8 cellular contexts compared by ENCODE assay signal in genomic region chr19:16571283-16571682, GRCh38. TPM values are rescaled to one million over a fixed set of nuclear protein-coding genes. Genes with fewer than 3 reads are reported as not detected.
DNase-seq lines count a peak whose midpoint lies in the region; ATAC-seq, FAIRE-seq and TF ChIP-seq lines count a peak whose summit lies in the region.

No MANE protein-coding gene starts in this region.

- peak overlapping the region; percentile 76 to 90 (median 80) for H3K4me3 ChIP-seq in H1 (ENCODE audit: extremely low read depth in 1 of 4, insufficient read depth in 2 of 4, low read depth in 3 of 4, low read length in 4 of 4)

- no peak for TF ChIP-seq EP300 in H1 (IDR thresholded peaks at IDR 0.05; ENCODE audit: borderline replicate concordance in 1 of 2, low read depth in 2 of 2, low read length in 2 of 2)

- H3K4me3 Mint-ChIP-seq in activated T-cell treated with anti-CD3 and anti-CD28 coated beads, Interleukin-2, amount 50 U/mL, for 24 hours, result peak overlapping the region; percentile 88
- peak overlapping the region; percentile 81 for H3K4me3 Mint-ChIP-seq in neural crest cell

- POLR2A ChIA-PET in H1 (lab: Charles Lee; ENCODE audit: partially characterized antibody), result interaction anchor here (0.6 to 6.6 kb wide), 10 partner anchors 11 to 148 kb away, joined by 3 to 58 read pairs (median 4); partner anchors contain the start of gene MED26

- no peak overlapping the region for H3K4ac ChIP-seq in H1 (replicated peaks; ENCODE audit: insufficient read length, low read depth, low read length)

- H3K9ac ChIP-seq in H1 (replicated peaks in 1 of 4; ENCODE audit: extremely low read depth in 1 of 4, low read depth in 3 of 4, low read length in 3 of 4), result peak overlapping the region in 2 of 4 experiments; percentile 65 to 76; a peak in 4 of 7 replicates

- peak overlapping the region; percentile 78 for H4K8ac ChIP-seq in H1 (ENCODE audit: extremely low read depth, insufficient read depth, low read length)

- peaks cover 0 to 6% (median 3%) of the 10 kb centered on the region in 4 experiments; a peak in 5 of 7 replicates for H3K4me1 ChIP-seq in H1 (replicated peaks in 1 of 4; ENCODE audit: control insufficient read depth in 3 of 4, insufficient read depth in 4 of 4, low read length in 3 of 4)

- intact Hi-C loops in sciatic nerve (cut with DNase I), result no loop called here

- no peaks in the 10 kb centered on the region for H3K27me3 Mint-ChIP-seq in activated T-cell treated with anti-CD3 and anti-CD28 coated beads, Interleukin-2, amount 50 U/mL, for 24 hours
- no peaks in the 10 kb centered on the region for H3K27me3 Mint-ChIP-seq in neural crest cell (ENCODE audit: low read depth)

- H3K4me2 ChIP-seq in H1 (ENCODE audit: insufficient read depth in 1 of 2, low read depth in 2 of 2, low read length in 2 of 2), result peak overlapping the region; percentile 94 to 95

- DNase-seq in activated T-cell treated with anti-CD3 and anti-CD28 coated beads, Interleukin-2, amount 50 U/mL, for 24 hours, result no peak
- no peak for DNase-seq in activated T-cell treated with anti-CD3 and anti-CD28 coated beads, Interleukin-2, amount 50 U/mL, for 48 hours
- DNase-seq in OCI-M1 (lab: John Stamatoyannopoulos, UW) (peak; percentile 48), H1 (ENCODE audit: low read depth in 1 of 2, low spot score in 2 of 2) (no peak), neural crest cell (ENCODE audit: low read depth, low spot score) (no peak), inferior parietal cortex (ENCODE audit: extremely low spot score) (no peak), sciatic nerve (ENCODE audit: low spot score) (no peak)
- DNase-seq in stimulated activated naive CD4-positive, alpha-beta T cell (lab: John Stamatoyannopoulos, UW), result no peak

- H2BK5ac ChIP-seq in H1 (ENCODE audit: low read depth, low read length), result no peak overlapping the region

- H3K9me3 Mint-ChIP-seq in activated T-cell treated with anti-CD3 and anti-CD28 coated beads, Interleukin-2, amount 50 U/mL, for 24 hours, result no peaks in the 10 kb centered on the region
- no peaks in the 10 kb centered on the region for H3K9me3 Mint-ChIP-seq in neural crest cell

- H3K18ac ChIP-seq in H1 (ENCODE audit: extremely low read depth, low read length), result no peak overlapping the region

- peak overlapping the region; percentile 85 for H3K27ac Mint-ChIP-seq in activated T-cell treated with anti-CD3 and anti-CD28 coated beads, Interleukin-2, amount 50 U/mL, for 24 hours
- H3K27ac Mint-ChIP-seq in neural crest cell (ENCODE audit: unreplicated experiment), result no peak overlapping the region

- H4K20me1 ChIP-seq in H1 (replicated peaks in 1 of 2; ENCODE audit: control insufficient read depth in 1 of 2, insufficient read depth in 2 of 2, low read length in 2 of 2), result peaks cover 2 to 15% of the 10 kb centered on the region in 2 experiments

- H3K36me3 ChIP-seq in H1 (ENCODE audit: control insufficient read depth in 2 of 4, insufficient read depth in 4 of 4, low read length in 3 of 4), result peaks cover 5 to 24% (median 8%) of the 10 kb centered on the region in 4 experiments; a peak in 6 of 8 replicates

- no peak overlapping the region for H3K56ac ChIP-seq in H1 (replicated peaks; ENCODE audit: insufficient read length, low read depth, low read length)

- peaks cover 9% of the 10 kb centered on the region; the same call in 1 of the 2 replicates for H3K23me2 ChIP-seq in H1 (ENCODE audit: low read depth, low read length)

- WGBS in H1 (ENCODE audit: extremely low coverage in 1 of 2, insufficient coverage in 1 of 2, insufficient read length in 1 of 2, insufficient replicate concordance in 2 of 2, low coverage in 1 of 2, low lambda C conversion rate in 2 of 2, missing lambda C conversion rate in 1 of 2), 2 experiments, result 59% methylated on average over 6 of the region's 6 CpGs; no CpG with 5 or more reads in 1 of the 2 experiments

- H3K9me3 ChIP-seq in H1 (ENCODE audit: insufficient read depth in 2 of 2, low read depth in 1 of 2, low read length in 1 of 2), result no peaks in the 10 kb centered on the region

- H2AK5ac ChIP-seq in H1 (ENCODE audit: low read depth, low read length), result no peak overlapping the region

- no peak overlapping the region for H2AFZ ChIP-seq in H1 (ENCODE audit: low read length)

- H3K27me3 ChIP-seq in H1 (replicated peaks in 1 of 4; ENCODE audit: control insufficient read depth in 3 of 4, extremely low read depth in 1 of 4, insufficient read depth in 3 of 4, low read length in 3 of 4), result no peaks in the 10 kb centered on the region

- H2BK12ac ChIP-seq in H1 (ENCODE audit: low read depth, low read length), result no peak overlapping the region

- no peak overlapping the region for H3K27ac ChIP-seq in H1 (ENCODE audit: low read depth, low read length)

- TF ChIP-seq RAD21 in H1 (IDR thresholded peaks at IDR 0.05 in 1 of 2, conservative IDR thresholded peaks at IDR 0.05 in 1 of 2; ENCODE audit: low read depth in 2 of 2, low read length in 2 of 2), result no peak

- no peak overlapping the region for H3K23ac ChIP-seq in H1 (ENCODE audit: insufficient read length)

- ATAC-seq in sciatic nerve, result no peak

- H4K5ac ChIP-seq in H1 (ENCODE audit: insufficient read length, low read depth, low read length), result no peak overlapping the region

- no peak for TF ChIP-seq CTCF in H1 (IDR thresholded peaks at IDR 0.05; ENCODE audit: control extremely low read depth in 1 of 3, insufficient read depth in 1 of 3, low read depth in 1 of 3, low read length in 3 of 3)
- TF ChIP-seq CTCF in neural crest cell (conservative IDR thresholded peaks at IDR 0.05), result no peak

- H3K14ac ChIP-seq in H1 (ENCODE audit: insufficient read length), result no peak overlapping the region

- H3K79me1 ChIP-seq in H1 (ENCODE audit: low read depth, low read length), result peaks cover 21% of the 10 kb centered on the region

- H3K36me3 Mint-ChIP-seq in activated T-cell treated with anti-CD3 and anti-CD28 coated beads, Interleukin-2, amount 50 U/mL, for 24 hours (ENCODE audit: low read depth), result peaks cover 85% of the 10 kb centered on the region
- peaks cover 7% of the 10 kb centered on the region for H3K36me3 Mint-ChIP-seq in neural crest cell (ENCODE audit: low read depth)

- peaks cover 0 to 45% of the 10 kb centered on the region in 2 experiments; a peak in 3 of 4 replicates for H3K79me2 ChIP-seq in H1 (ENCODE audit: control insufficient read depth in 1 of 2, insufficient read depth in 2 of 2, low read length in 2 of 2)

- TF ChIP-seq POLR2A in H1 (IDR thresholded peaks at IDR 0.05; ENCODE audit: control extremely low read depth in 1 of 2, low read depth in 2 of 2, low read length in 2 of 2), result no peak

- H3K4me1 Mint-ChIP-seq in activated T-cell treated with anti-CD3 and anti-CD28 coated beads, Interleukin-2, amount 50 U/mL, for 24 hours (ENCODE audit: low read depth), result peaks cover 70% of the 10 kb centered on the region
- H3K4me1 Mint-ChIP-seq in neural crest cell, result peaks cover 32% of the 10 kb centered on the region

- H2BK20ac ChIP-seq in H1 (ENCODE audit: low read length), result no peak overlapping the region

- H2BK120ac ChIP-seq in H1 (replicated peaks; ENCODE audit: low read depth, low read length), result no peak overlapping the region

- no peak overlapping the region for H4K91ac ChIP-seq in H1 (replicated peaks; ENCODE audit: insufficient read length, low read length)

- H2BK15ac ChIP-seq in H1 (ENCODE audit: low read length), result no peak overlapping the region

- CTCF ChIA-PET in H1 (lab: Charles Lee; ENCODE audit: partially characterized antibody), result no interaction called here

- FAIRE-seq in H1 (lab: Jason Lieb, UNC), result no peak

TF ChIP-seq in H1, 55 proteins besides CTCF, POLR2A, EP300 and RAD21 (continues in another document):
- TF ChIP-seq SIRT6 (IDR thresholded peaks at IDR 0.05; ENCODE audit: low read length) (no peak), TAF1 (IDR thresholded peaks at IDR 0.05; ENCODE audit: low read depth, low read length) (no peak), BRCA1 (IDR thresholded peaks at IDR 0.05; ENCODE audit: low read depth, low read length) (no peak), RXRA (IDR thresholded peaks at IDR 0.05; ENCODE audit: insufficient read depth, low read depth, low read length) (no peak), JUN (IDR thresholded peaks at IDR 0.05; ENCODE audit: low read depth, low read length) (no peak), POU5F1 (IDR thresholded peaks at IDR 0.05; ENCODE audit: low read depth, low read length) (no peak), SP2 (IDR thresholded peaks at IDR 0.05; ENCODE audit: low read length) (no peak)

RNA-seq across cellular contexts. Expression of gene SLC35E1, which starts 0.9 kb away (rescaled TPM):
- total RNA-seq in H1 (2021; fragmentation: NEBNext Ultra II Directional; extraction: Animal tissue kit (Norgen Biotek cat#: 25700)), result 26.0 and 28.5 TPM in 2 replicates
- 31.2 and 31.9 TPM in 2 replicates for polyA plus RNA-seq in H1 (2011; rRNA removed)
- polyA plus RNA-seq in H1 (2011; cell fraction: cytosol; rRNA removed), result 19.0 TPM
- 47.0 TPM for polyA plus RNA-seq in H1 (2011; cell fraction: nucleus; rRNA removed)
- polyA plus RNA-seq in H1 (2012, experiment 1 of 2), result 17.7 to 21.3 TPM (median 20.5 TPM) in 4 replicates
- polyA plus RNA-seq in H1 (2012, experiment 2 of 2), result 15.8 TPM
- polyA plus RNA-seq in H1 (2013, experiment 1 of 2), result 36.8 TPM
- polyA plus RNA-seq in H1 (2013, experiment 2 of 2), result 43.2 TPM
- 52.9 and 53.8 TPM in 2 replicates for polyA minus RNA-seq in H1 (2011; rRNA and poly(A)+ RNA removed)
- polyA minus RNA-seq in H1 (2011; cell fraction: cytosol; rRNA and poly(A)+ RNA removed), result 20.4 TPM
- polyA minus RNA-seq in H1 (2011; cell fraction: nucleus; rRNA and poly(A)+ RNA removed), result 24.4 TPM
- 30.4 and 32.5 TPM in 2 replicates for total RNA-seq in neural crest cell
- 33.2 TPM for total RNA-seq in sciatic nerve

RNA-seq across cellular contexts. Expression of gene CHERP, which starts 29.0 kb away (rescaled TPM):
- total RNA-seq in H1 (2021; fragmentation: NEBNext Ultra II Directional; extraction: Animal tissue kit (Norgen Biotek cat#: 25700)), result 72.5 and 73.7 TPM in 2 replicates
- 13.9 and 23.9 TPM in 2 replicates for polyA plus RNA-seq in H1 (2011; rRNA removed)
- polyA plus RNA-seq in H1 (2011; cell fraction: cytosol; rRNA removed), result 9.3 TPM
- 52.5 TPM for polyA plus RNA-seq in H1 (2011; cell fraction: nucleus; rRNA removed)
- 38.9 to 59.6 TPM (median 54.5 TPM) in 4 replicates for polyA plus RNA-seq in H1 (2012, experiment 1 of 2)
- 37.2 TPM for polyA plus RNA-seq in H1 (2012, experiment 2 of 2)
- 47.6 TPM for polyA plus RNA-seq in H1 (2013, experiment 1 of 2)
- polyA plus RNA-seq in H1 (2013, experiment 2 of 2), result 44.8 TPM
- polyA minus RNA-seq in H1 (2011; rRNA and poly(A)+ RNA removed), result 6.0 and 8.6 TPM in 2 replicates
- polyA minus RNA-seq in H1 (2011; cell fraction: cytosol; rRNA and poly(A)+ RNA removed), result 25.3 TPM
- polyA minus RNA-seq in H1 (2011; cell fraction: nucleus; rRNA and poly(A)+ RNA removed), result 26.4 TPM
- total RNA-seq in neural crest cell, result 93.3 and 95.7 TPM in 2 replicates
- total RNA-seq in sciatic nerve, result 36.9 TPM

RNA-seq across cellular contexts. Expression of gene MED26, which starts 56.7 kb away (rescaled TPM):
- 10.7 and 12.3 TPM in 2 replicates for total RNA-seq in H1 (2021; fragmentation: NEBNext Ultra II Directional; extraction: Animal tissue kit (Norgen Biotek cat#: 25700))
- polyA plus RNA-seq in H1 (2011; rRNA removed), result 5.3 and 6.2 TPM in 2 replicates
- 5.3 TPM for polyA plus RNA-seq in H1 (2011; cell fraction: cytosol; rRNA removed)
- polyA plus RNA-seq in H1 (2011; cell fraction: nucleus; rRNA removed), result 7.5 TPM
- 5.9 to 7.5 TPM (median 7.2 TPM) in 4 replicates for polyA plus RNA-seq in H1 (2012, experiment 1 of 2)
- 6.3 TPM for polyA plus RNA-seq in H1 (2012, experiment 2 of 2)
- polyA plus RNA-seq in H1 (2013, experiment 1 of 2), result 7.3 TPM
- 6.5 TPM for polyA plus RNA-seq in H1 (2013, experiment 2 of 2)
- 6.0 and 8.6 TPM in 2 replicates for polyA minus RNA-seq in H1 (2011; rRNA and poly(A)+ RNA removed)
- polyA minus RNA-seq in H1 (2011; cell fraction: cytosol; rRNA and poly(A)+ RNA removed), result 11.6 TPM
- polyA minus RNA-seq in H1 (2011; cell fraction: nucleus; rRNA and poly(A)+ RNA removed), result 15.5 TPM
- total RNA-seq in neural crest cell, result 11.7 and 11.8 TPM in 2 replicates
- 11.4 TPM for total RNA-seq in sciatic nerve
